17 cellular contexts compared by ENCODE assay signal in the genomic region with DNA sequence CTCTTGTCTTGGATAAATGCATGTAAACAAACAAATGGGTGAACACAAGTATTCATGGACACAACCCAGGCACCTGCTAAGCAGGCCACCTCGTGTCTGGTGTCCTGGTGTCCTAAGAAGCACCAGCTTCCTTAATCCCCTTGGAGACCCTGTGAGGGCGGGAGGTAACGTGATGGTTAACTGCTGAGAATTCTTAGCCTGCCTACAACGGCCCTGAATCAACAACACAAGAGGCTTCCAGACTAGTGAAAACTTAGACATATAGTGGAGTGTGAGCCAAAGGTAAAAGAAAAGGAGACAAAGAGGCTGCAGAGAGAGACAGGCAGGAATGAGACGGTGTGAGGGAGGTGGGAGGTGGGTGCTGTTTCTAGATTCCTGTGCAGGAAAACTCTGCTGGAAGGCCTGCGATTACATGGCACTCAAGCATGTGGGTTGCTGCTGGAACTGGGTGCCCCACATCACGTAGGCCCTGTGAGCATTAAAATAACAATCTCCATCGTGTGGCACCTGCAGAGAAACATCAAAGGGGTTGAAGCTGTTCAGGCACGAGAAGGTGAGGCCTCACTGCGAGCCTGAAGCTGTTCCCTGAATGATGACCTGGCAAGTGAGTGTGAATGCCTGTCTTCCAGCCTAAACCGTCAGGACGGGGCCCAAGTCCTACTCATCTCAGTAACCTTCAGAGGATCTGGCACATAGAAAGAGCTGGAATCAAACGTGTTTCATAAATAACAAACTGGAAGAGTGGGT.
"Had no signal": no experiment of that assay in that cellular context is flagged by ENCODE, and none has a peak within 500 bp of the region (broad histone marks: within the 10 kb centered on the region; RNA-seq: fewer than 3 reads in every experiment).

No MANE protein-coding gene starts in this region.

- H3K27me3 ChIP-seq: adrenal gland, body of pancreas, heart right ventricle, sigmoid colon, upper lobe of left lung had no signal

- ATAC-seq: activated CD4-positive, CD25-positive, alpha-beta regulatory T cell treated with anti-CD3 and anti-CD28 coated beads, Interleukin-2, amount 50 U/mL, for 24 hours; body of pancreas; heart right ventricle; left ventricle myocardium superior; psoas muscle; SK-N-SH treated with all-trans-retinoic acid at 6 μM for 48 hours had no signal

- H3K27ac ChIP-seq: adrenal gland, body of pancreas, heart right ventricle, psoas muscle, upper lobe of left lung had no signal

- FAIRE-seq: frontal cortex, kidney, TTC549 had no signal

- H3K36me3 ChIP-seq: adrenal gland, heart right ventricle, sigmoid colon, upper lobe of left lung had no signal

- DNase-seq: activated naive CD4-positive, alpha-beta T cell treated with anti-CD3 and anti-CD28 coated beads, Interleukin-2, amount 50 U/mL, for 16 hours; adrenal gland; body of pancreas; heart right ventricle; kidney; left ventricle myocardium superior; psoas muscle; sigmoid colon; stimulated activated CD4-positive, alpha-beta T cell treated with anti-CD3 and anti-CD28 coated beads, Interleukin-12 subunit alpha, Interleukin-12 subunit beta, amount 100 ng/mL, for 4 hours; stimulated activated naive CD4-positive, alpha-beta T cell; substantia nigra; T-helper 2 cell; upper lobe of left lung had no signal

- H3K4me3 ChIP-seq: adrenal gland, body of pancreas, heart right ventricle, psoas muscle, sigmoid colon, upper lobe of left lung had no signal

- H3K9me3 ChIP-seq: adrenal gland, body of pancreas, heart right ventricle, psoas muscle, sigmoid colon, upper lobe of left lung had no signal

- H3K4me1 ChIP-seq: adrenal gland, body of pancreas, psoas muscle had no signal
